ENCODE assay signal across 1 cellular context in genomic region chr12:990649-991349, GRCh38.
TF ChIP-seq lines count a peak whose summit lies in the region.

ERC1 (plus strand) TSS chr12:991223; CDS start chr12:1027904, 36,681 bp downstream.

TF ChIP-seq in IMR-90, 13 proteins besides CTCF, POLR2A, EP300 and RAD21 (continued from another document):
- no peak for TF ChIP-seq SMC3 (IDR thresholded peaks at IDR 0.05; ENCODE audit: low read depth, low read length)
- peak; percentile 3; the same call in 1 of the 2 replicates for TF ChIP-seq MXI1 (IDR thresholded peaks at IDR 0.05; ENCODE audit: borderline replicate concordance, low read depth, low read length)
- TF ChIP-seq ELK1 (IDR thresholded peaks at IDR 0.05; ENCODE audit: borderline replicate concordance, low read depth, low read length) = no peak
- TF ChIP-seq BHLHE40 (IDR thresholded peaks at IDR 0.05; ENCODE audit: low read depth, low read length) = no peak
- no peak for TF ChIP-seq NFE2L2 (IDR thresholded peaks at IDR 0.05; ENCODE audit: low read depth, low read length)
- no peak for TF ChIP-seq CEBPB (IDR thresholded peaks at IDR 0.05; ENCODE audit: low read depth, low read length)
- no peak for TF ChIP-seq RCOR1 (IDR thresholded peaks at IDR 0.05; ENCODE audit: insufficient replicate concordance, low read length)
- TF ChIP-seq MAFK (IDR thresholded peaks at IDR 0.05; ENCODE audit: low read depth, low read length) = no peak
